ENCODE assay signal across 1 cellular context in genomic region chr4:127782275-127783025, GRCh38.
TF ChIP-seq lines count a peak whose summit lies in the region.

TSS of gene HSPA4L (plus strand) at chr4:127782322. CDS start at chr4:127782551, 229 bp downstream.

TF ChIP-seq in HepG2, 621 proteins besides CTCF, POLR2A, EP300 and RAD21 (continued from another document and continues in another):
- no peak; the same call in 1 of the 2 replicates for TF ChIP-seq PRDM10 (CRISPR knock-in tag; IDR thresholded peaks at IDR 0.05; ENCODE audit: low read depth)
- peak; percentile 65; the same call in 1 of the 2 replicates for TF ChIP-seq HINFP (CRISPR knock-in tag; IDR thresholded peaks at IDR 0.05; ENCODE audit: low read depth)
- TF ChIP-seq ZBTB4 (CRISPR knock-in tag; IDR thresholded peaks at IDR 0.05; ENCODE audit: borderline replicate concordance): no peak
- no peak for TF ChIP-seq ZNF468 (CRISPR knock-in tag; IDR thresholded peaks at IDR 0.05)
- TF ChIP-seq PTBP1 (IDR thresholded peaks at IDR 0.05; ENCODE audit: low read depth, low read length, poor library complexity, severe bottlenecking): no peak
- no peak for TF ChIP-seq CERS6 (CRISPR knock-in tag; IDR thresholded peaks at IDR 0.05)
- TF ChIP-seq ZBTB42 (CRISPR knock-in tag; IDR thresholded peaks at IDR 0.05): no peak
- TF ChIP-seq UBTF (CRISPR knock-in tag; IDR thresholded peaks at IDR 0.05): peak; percentile 81
- no peak for TF ChIP-seq FLYWCH1 (CRISPR knock-in tag; IDR thresholded peaks at IDR 0.05)
- peak; percentile 64; the same call in 1 of the 2 replicates for TF ChIP-seq NFIB (CRISPR knock-in tag; IDR thresholded peaks at IDR 0.05; ENCODE audit: borderline replicate concordance)
- TF ChIP-seq ZNF674 (CRISPR knock-in tag; IDR thresholded peaks at IDR 0.05; ENCODE audit: low read depth): no peak
- no peak for TF ChIP-seq RCOR2 (CRISPR knock-in tag; IDR thresholded peaks at IDR 0.05)
- TF ChIP-seq ZNF816 (CRISPR knock-in tag; IDR thresholded peaks at IDR 0.05; ENCODE audit: borderline replicate concordance): peak; percentile 33; the same call in 1 of the 2 replicates
- peak; percentile 73 for TF ChIP-seq ZNF777 (CRISPR knock-in tag; IDR thresholded peaks at IDR 0.05)
- no peak for TF ChIP-seq ATAD3A (CRISPR knock-in tag; IDR thresholded peaks at IDR 0.05)
- no peak for TF ChIP-seq GPN1 (CRISPR knock-in tag; IDR thresholded peaks at IDR 0.05; ENCODE audit: borderline replicate concordance)
- no peak for TF ChIP-seq ZBTB3 (CRISPR knock-in tag; IDR thresholded peaks at IDR 0.05; ENCODE audit: borderline replicate concordance, low read depth)
- no peak; the same call in 1 of the 2 replicates for TF ChIP-seq ZNF891 (CRISPR knock-in tag; IDR thresholded peaks at IDR 0.05)
- no peak for TF ChIP-seq ATF6 (CRISPR knock-in tag; conservative IDR thresholded peaks at IDR 0.05)
- TF ChIP-seq ZSCAN30 (CRISPR knock-in tag; IDR thresholded peaks at IDR 0.05): no peak
- no peak for TF ChIP-seq FOSL2 (CRISPR knock-in tag; IDR thresholded peaks at IDR 0.05)
- no peak for TF ChIP-seq HIC2 (CRISPR knock-in tag; IDR thresholded peaks at IDR 0.05; ENCODE audit: low read depth)
- TF ChIP-seq ZKSCAN1 (IDR thresholded peaks at IDR 0.05; ENCODE audit: low read length): no peak
- peak; percentile 16; the same call in 1 of the 2 replicates for TF ChIP-seq ZNF230 (CRISPR knock-in tag; IDR thresholded peaks at IDR 0.05)
- TF ChIP-seq CREBL2 (CRISPR knock-in tag; IDR thresholded peaks at IDR 0.05; ENCODE audit: borderline replicate concordance): no peak
- no peak for TF ChIP-seq ARNTL (CRISPR knock-in tag; IDR thresholded peaks at IDR 0.05)
- no peak; the same call in 1 of the 2 replicates for TF ChIP-seq ZNF510 (CRISPR knock-in tag; IDR thresholded peaks at IDR 0.05; ENCODE audit: low read depth)
- TF ChIP-seq BCLAF1 (IDR thresholded peaks at IDR 0.05): no peak
- 0 out of 2 replicates have a peak, but pooled peaks have one; percentile 87 for TF ChIP-seq ZNF224 (CRISPR knock-in tag; IDR thresholded peaks at IDR 0.05)
- TF ChIP-seq SRSF1 (optimal IDR thresholded peaks at IDR 0.05; ENCODE audit: low read depth, low read length): no peak
- TF ChIP-seq ARID3A (IDR thresholded peaks at IDR 0.05; ENCODE audit: low read depth, low read length): no peak
- 0 out of 2 replicates have a peak, but pooled peaks have one; percentile 23 for TF ChIP-seq MXD4 (CRISPR knock-in tag; IDR thresholded peaks at IDR 0.05)
- TF ChIP-seq SNAPC2 (CRISPR knock-in tag; IDR thresholded peaks at IDR 0.05): no peak
- TF ChIP-seq ZBTB8A (CRISPR knock-in tag; IDR thresholded peaks at IDR 0.05; ENCODE audit: borderline replicate concordance, low read depth): no peak
- no peak for TF ChIP-seq E2F5 (CRISPR knock-in tag; conservative IDR thresholded peaks at IDR 0.05)
- TF ChIP-seq KDM2A (CRISPR knock-in tag; IDR thresholded peaks at IDR 0.05; ENCODE audit: borderline replicate concordance, low read depth): peak; percentile 43; the same call in 1 of the 2 replicates
